ENCODE assay signal across 1 cellular context in the genomic region with DNA sequence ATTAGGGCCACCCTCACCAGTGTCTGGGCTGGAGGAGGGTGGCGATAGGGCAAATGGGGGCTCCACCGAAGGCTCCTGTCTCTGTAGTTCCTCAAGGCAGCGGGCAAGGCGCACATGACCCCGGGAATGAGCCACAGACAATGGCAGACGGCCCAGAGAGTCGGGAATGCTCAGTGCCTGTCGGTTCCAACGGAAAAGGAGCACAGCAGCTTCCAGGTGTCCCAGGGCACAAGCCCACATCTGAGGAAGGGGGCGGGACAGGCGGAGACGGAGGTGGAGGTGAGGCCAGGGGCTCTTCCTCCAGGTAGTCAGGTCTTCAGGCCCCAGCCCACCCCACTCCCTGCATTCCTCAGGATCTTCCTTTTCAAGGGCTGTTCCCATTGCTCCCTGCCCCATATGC.
TF ChIP-seq lines count a peak whose summit lies in the region.

No MANE protein-coding gene starts in this region.

TF ChIP-seq in GM23338, 12 proteins besides CTCF, POLR2A, EP300 and RAD21 (continued from another document):
- no peak for TF ChIP-seq EZH2phosphoT487 (IDR thresholded peaks at IDR 0.05; ENCODE audit: unreplicated experiment)
- no peak; the same call in 1 of the 2 replicates for TF ChIP-seq POLR2AphosphoS5 (IDR thresholded peaks at IDR 0.05; ENCODE audit: low read depth)
- TF ChIP-seq, protein P1, sequence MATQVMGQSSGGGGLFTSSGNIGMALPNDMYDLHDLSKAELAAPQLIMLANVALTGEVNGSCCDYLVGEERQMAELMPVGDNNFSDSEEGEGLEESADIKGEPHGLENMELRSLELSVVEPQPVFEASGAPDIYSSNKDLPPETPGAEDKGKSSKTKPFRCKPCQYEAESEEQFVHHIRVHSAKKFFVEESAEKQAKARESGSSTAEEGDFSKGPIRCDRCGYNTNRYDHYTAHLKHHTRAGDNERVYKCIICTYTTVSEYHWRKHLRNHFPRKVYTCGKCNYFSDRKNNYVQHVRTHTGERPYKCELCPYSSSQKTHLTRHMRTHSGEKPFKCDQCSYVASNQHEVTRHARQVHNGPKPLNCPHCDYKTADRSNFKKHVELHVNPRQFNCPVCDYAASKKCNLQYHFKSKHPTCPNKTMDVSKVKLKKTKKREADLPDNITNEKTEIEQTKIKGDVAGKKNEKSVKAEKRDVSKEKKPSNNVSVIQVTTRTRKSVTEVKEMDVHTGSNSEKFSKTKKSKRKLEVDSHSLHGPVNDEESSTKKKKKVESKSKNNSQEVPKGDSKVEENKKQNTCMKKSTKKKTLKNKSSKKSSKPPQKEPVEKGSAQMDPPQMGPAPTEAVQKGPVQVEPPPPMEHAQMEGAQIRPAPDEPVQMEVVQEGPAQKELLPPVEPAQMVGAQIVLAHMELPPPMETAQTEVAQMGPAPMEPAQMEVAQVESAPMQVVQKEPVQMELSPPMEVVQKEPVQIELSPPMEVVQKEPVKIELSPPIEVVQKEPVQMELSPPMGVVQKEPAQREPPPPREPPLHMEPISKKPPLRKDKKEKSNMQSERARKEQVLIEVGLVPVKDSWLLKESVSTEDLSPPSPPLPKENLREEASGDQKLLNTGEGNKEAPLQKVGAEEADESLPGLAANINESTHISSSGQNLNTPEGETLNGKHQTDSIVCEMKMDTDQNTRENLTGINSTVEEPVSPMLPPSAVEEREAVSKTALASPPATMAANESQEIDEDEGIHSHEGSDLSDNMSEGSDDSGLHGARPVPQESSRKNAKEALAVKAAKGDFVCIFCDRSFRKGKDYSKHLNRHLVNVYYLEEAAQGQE (IDR thresholded peaks at IDR 0.05; ENCODE audit: unreplicated experiment), result no peak
- TF ChIP-seq STAT1 (IDR thresholded peaks at IDR 0.05; ENCODE audit: unreplicated experiment), result no peak
- TF ChIP-seq EZH2 (IDR thresholded peaks at IDR 0.05; ENCODE audit: low read depth, unreplicated experiment), result no peak
- TF ChIP-seq, protein P2, sequence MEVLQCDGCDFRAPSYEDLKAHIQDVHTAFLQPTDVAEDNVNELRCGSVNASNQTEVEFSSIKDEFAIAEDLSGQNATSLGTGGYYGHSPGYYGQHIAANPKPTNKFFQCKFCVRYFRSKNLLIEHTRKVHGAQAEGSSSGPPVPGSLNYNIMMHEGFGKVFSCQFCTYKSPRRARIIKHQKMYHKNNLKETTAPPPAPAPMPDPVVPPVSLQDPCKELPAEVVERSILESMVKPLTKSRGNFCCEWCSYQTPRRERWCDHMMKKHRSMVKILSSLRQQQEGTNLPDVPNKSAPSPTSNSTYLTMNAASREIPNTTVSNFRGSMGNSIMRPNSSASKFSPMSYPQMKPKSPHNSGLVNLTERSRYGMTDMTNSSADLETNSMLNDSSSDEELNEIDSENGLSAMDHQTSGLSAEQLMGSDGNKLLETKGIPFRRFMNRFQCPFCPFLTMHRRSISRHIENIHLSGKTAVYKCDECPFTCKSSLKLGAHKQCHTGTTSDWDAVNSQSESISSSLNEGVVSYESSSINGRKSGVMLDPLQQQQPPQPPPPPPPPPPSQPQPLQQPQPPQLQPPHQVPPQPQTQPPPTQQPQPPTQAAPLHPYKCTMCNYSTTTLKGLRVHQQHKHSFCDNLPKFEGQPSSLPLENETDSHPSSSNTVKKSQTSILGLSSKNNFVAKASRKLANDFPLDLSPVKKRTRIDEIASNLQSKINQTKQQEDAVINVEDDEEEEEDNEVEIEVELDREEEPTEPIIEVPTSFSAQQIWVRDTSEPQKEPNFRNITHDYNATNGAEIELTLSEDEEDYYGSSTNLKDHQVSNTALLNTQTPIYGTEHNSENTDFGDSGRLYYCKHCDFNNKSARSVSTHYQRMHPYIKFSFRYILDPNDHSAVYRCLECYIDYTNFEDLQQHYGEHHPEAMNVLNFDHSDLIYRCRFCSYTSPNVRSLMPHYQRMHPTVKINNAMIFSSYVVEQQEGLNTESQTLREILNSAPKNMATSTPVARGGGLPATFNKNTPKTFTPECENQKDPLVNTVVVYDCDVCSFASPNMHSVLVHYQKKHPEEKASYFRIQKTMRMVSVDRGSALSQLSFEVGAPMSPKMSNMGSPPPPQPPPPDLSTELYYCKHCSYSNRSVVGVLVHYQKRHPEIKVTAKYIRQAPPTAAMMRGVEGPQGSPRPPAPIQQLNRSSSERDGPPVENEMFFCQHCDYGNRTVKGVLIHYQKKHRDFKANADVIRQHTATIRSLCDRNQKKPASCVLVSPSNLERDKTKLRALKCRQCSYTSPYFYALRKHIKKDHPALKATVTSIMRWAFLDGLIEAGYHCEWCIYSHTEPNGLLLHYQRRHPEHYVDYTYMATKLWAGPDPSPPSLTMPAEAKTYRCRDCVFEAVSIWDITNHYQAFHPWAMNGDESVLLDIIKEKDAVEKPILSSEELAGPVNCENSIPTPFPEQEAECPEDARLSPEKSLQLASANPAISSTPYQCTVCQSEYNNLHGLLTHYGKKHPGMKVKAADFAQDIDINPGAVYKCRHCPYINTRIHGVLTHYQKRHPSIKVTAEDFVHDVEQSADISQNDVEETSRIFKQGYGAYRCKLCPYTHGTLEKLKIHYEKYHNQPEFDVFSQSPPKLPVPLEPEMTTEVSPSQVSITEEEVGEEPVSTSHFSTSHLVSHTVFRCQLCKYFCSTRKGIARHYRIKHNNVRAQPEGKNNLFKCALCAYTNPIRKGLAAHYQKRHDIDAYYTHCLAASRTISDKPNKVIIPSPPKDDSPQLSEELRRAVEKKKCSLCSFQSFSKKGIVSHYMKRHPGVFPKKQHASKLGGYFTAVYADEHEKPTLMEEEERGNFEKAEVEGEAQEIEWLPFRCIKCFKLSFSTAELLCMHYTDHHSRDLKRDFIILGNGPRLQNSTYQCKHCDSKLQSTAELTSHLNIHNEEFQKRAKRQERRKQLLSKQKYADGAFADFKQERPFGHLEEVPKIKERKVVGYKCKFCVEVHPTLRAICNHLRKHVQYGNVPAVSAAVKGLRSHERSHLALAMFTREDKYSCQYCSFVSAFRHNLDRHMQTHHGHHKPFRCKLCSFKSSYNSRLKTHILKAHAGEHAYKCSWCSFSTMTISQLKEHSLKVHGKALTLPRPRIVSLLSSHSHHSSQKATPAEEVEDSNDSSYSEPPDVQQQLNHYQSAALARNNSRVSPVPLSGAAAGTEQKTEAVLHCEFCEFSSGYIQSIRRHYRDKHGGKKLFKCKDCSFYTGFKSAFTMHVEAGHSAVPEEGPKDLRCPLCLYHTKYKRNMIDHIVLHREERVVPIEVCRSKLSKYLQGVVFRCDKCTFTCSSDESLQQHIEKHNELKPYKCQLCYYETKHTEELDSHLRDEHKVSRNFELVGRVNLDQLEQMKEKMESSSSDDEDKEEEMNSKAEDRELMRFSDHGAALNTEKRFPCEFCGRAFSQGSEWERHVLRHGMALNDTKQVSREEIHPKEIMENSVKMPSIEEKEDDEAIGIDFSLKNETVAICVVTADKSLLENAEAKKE (CRISPR knock-in tag; IDR thresholded peaks at IDR 0.05), result no peak
- TF ChIP-seq ZNF331 (CRISPR knock-in tag; IDR thresholded peaks at IDR 0.05; ENCODE audit: low read depth), result no peak
